1 cellular context compared by ENCODE assay signal in the genomic region with DNA sequence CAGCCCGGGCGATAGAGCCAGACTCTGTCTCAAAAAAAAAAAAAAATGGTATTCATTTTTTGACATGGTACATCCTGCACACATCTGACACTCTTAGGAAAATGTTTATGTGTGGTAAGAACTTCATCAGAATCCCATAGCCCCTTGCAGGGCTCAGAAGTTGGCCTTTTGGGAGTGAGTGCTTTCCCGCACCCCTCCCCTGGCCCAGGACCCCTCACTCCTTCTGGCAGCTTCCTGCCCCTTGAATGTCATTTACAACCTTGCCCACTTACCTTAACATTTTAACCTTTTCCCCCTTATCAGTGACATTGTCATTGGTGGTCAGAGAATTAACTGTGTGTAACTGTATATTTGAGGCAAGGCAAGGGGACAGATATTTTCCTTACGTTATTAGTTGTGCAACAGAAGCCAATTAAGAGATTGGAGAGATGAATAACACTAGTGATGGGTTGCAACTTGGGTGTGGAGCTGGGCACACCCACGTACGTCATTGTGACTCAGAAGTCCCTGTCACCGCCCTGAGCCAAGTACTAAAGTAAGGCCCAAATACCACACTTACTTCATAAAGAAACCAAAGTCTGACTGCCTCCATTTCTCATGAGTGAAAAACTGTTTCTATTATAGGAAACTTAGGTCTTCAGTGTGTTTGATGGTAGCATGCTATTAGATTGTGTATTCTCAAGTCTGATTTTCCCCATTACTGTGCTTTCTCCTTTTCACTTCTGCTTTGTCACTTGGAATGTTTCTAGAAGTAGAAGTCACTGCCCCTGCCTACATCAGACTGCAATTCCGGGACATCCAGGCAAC.
TF ChIP-seq lines count a peak whose summit lies in the region.

No MANE protein-coding gene starts in this region.

TF ChIP-seq in GM12878, 131 proteins besides CTCF, POLR2A, EP300 and RAD21 (continued from another document and continues in another):
- TF ChIP-seq, protein P1, sequence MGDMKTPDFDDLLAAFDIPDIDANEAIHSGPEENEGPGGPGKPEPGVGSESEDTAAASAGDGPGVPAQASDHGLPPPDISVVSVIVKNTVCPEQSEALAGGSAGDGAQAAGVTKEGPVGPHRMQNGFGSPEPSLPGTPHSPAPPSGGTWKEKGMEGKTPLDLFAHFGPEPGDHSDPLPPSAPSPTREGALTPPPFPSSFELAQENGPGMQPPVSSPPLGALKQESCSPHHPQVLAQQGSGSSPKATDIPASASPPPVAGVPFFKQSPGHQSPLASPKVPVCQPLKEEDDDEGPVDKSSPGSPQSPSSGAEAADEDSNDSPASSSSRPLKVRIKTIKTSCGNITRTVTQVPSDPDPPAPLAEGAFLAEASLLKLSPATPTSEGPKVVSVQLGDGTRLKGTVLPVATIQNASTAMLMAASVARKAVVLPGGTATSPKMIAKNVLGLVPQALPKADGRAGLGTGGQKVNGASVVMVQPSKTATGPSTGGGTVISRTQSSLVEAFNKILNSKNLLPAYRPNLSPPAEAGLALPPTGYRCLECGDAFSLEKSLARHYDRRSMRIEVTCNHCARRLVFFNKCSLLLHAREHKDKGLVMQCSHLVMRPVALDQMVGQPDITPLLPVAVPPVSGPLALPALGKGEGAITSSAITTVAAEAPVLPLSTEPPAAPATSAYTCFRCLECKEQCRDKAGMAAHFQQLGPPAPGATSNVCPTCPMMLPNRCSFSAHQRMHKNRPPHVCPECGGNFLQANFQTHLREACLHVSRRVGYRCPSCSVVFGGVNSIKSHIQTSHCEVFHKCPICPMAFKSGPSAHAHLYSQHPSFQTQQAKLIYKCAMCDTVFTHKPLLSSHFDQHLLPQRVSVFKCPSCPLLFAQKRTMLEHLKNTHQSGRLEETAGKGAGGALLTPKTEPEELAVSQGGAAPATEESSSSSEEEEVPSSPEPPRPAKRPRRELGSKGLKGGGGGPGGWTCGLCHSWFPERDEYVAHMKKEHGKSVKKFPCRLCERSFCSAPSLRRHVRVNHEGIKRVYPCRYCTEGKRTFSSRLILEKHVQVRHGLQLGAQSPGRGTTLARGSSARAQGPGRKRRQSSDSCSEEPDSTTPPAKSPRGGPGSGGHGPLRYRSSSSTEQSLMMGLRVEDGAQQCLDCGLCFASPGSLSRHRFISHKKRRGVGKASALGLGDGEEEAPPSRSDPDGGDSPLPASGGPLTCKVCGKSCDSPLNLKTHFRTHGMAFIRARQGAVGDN (IDR thresholded peaks at IDR 0.05) = peak; percentile 81
- peak; percentile 97 for TF ChIP-seq ATF7 (IDR thresholded peaks at IDR 0.05; ENCODE audit: low read depth)
- peak; percentile 44; the same call in 1 of the 2 replicates for TF ChIP-seq JUND (IDR thresholded peaks at IDR 0.05; ENCODE audit: low read depth, low read length)
- TF ChIP-seq PML (IDR thresholded peaks at IDR 0.05; ENCODE audit: low read length) = no peak
- no peak for TF ChIP-seq GABPA (IDR thresholded peaks at IDR 0.05; ENCODE audit: low read depth)
- no peak for TF ChIP-seq MXI1 (IDR thresholded peaks at IDR 0.05; ENCODE audit: low read depth, low read length)
- TF ChIP-seq BHLHE40 (IDR thresholded peaks at IDR 0.05; ENCODE audit: borderline replicate concordance in 1 of 2, low read depth in 2 of 2, low read length in 1 of 2) = peak; percentile 69 to 78
- TF ChIP-seq, protein P2, sequence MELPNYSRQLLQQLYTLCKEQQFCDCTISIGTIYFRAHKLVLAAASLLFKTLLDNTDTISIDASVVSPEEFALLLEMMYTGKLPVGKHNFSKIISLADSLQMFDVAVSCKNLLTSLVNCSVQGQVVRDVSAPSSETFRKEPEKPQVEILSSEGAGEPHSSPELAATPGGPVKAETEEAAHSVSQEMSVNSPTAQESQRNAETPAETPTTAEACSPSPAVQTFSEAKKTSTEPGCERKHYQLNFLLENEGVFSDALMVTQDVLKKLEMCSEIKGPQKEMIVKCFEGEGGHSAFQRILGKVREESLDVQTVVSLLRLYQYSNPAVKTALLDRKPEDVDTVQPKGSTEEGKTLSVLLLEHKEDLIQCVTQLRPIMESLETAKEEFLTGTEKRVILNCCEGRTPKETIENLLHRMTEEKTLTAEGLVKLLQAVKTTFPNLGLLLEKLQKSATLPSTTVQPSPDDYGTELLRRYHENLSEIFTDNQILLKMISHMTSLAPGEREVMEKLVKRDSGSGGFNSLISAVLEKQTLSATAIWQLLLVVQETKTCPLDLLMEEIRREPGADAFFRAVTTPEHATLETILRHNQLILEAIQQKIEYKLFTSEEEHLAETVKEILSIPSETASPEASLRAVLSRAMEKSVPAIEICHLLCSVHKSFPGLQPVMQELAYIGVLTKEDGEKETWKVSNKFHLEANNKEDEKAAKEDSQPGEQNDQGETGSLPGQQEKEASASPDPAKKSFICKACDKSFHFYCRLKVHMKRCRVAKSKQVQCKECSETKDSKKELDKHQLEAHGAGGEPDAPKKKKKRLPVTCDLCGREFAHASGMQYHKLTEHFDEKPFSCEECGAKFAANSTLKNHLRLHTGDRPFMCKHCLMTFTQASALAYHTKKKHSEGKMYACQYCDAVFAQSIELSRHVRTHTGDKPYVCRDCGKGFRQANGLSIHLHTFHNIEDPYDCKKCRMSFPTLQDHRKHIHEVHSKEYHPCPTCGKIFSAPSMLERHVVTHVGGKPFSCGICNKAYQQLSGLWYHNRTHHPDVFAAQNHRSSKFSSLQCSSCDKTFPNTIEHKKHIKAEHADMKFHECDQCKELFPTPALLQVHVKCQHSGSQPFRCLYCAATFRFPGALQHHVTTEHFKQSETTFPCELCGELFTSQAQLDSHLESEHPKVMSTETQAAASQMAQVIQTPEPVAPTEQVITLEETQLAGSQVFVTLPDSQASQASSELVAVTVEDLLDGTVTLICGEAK (IDR thresholded peaks at IDR 0.05; ENCODE audit: borderline replicate concordance) = no peak
- TF ChIP-seq, protein P3, sequence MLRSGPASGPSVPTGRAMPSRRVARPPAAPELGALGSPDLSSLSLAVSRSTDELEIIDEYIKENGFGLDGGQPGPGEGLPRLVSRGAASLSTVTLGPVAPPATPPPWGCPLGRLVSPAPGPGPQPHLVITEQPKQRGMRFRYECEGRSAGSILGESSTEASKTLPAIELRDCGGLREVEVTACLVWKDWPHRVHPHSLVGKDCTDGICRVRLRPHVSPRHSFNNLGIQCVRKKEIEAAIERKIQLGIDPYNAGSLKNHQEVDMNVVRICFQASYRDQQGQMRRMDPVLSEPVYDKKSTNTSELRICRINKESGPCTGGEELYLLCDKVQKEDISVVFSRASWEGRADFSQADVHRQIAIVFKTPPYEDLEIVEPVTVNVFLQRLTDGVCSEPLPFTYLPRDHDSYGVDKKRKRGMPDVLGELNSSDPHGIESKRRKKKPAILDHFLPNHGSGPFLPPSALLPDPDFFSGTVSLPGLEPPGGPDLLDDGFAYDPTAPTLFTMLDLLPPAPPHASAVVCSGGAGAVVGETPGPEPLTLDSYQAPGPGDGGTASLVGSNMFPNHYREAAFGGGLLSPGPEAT (IDR thresholded peaks at IDR 0.05; ENCODE audit: low read depth) = peak; percentile 87
- TF ChIP-seq, protein P4, sequence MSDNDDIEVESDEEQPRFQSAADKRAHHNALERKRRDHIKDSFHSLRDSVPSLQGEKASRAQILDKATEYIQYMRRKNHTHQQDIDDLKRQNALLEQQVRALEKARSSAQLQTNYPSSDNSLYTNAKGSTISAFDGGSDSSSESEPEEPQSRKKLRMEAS (IDR thresholded peaks at IDR 0.05; ENCODE audit: low read depth, low read length) = 0 out of 2 replicates have a peak, but pooled peaks have one; percentile 41
- TF ChIP-seq JUNB (IDR thresholded peaks at IDR 0.05) = peak; percentile 89
- no peak for TF ChIP-seq HDAC2 (IDR thresholded peaks at IDR 0.05)
- TF ChIP-seq GATAD2B (conservative IDR thresholded peaks at IDR 0.05; ENCODE audit: low read depth) = peak; percentile 31; the same call in 1 of the 2 replicates
- TF ChIP-seq IKZF2 (IDR thresholded peaks at IDR 0.05) = peak; percentile 93 to 94
- TF ChIP-seq SPI1 (IDR thresholded peaks at IDR 0.05; ENCODE audit: borderline replicate concordance, insufficient read depth, low read depth, low read length) = peak; percentile 86
- TF ChIP-seq KDM1A (IDR thresholded peaks at IDR 0.05; ENCODE audit: borderline replicate concordance) = no peak
- TF ChIP-seq ZZZ3 (IDR thresholded peaks at IDR 0.05; ENCODE audit: control insufficient read depth, insufficient read length, low read depth) = no peak
- TF ChIP-seq BACH1 (IDR thresholded peaks at IDR 0.05; ENCODE audit: borderline replicate concordance) = peak; percentile 70; the same call in 1 of the 2 replicates
- TF ChIP-seq POLR2AphosphoS5 (IDR thresholded peaks at IDR 0.05; ENCODE audit: low read length) = 0 out of 2 replicates have a peak, but pooled peaks have one; percentile 37
- TF ChIP-seq, protein P5, sequence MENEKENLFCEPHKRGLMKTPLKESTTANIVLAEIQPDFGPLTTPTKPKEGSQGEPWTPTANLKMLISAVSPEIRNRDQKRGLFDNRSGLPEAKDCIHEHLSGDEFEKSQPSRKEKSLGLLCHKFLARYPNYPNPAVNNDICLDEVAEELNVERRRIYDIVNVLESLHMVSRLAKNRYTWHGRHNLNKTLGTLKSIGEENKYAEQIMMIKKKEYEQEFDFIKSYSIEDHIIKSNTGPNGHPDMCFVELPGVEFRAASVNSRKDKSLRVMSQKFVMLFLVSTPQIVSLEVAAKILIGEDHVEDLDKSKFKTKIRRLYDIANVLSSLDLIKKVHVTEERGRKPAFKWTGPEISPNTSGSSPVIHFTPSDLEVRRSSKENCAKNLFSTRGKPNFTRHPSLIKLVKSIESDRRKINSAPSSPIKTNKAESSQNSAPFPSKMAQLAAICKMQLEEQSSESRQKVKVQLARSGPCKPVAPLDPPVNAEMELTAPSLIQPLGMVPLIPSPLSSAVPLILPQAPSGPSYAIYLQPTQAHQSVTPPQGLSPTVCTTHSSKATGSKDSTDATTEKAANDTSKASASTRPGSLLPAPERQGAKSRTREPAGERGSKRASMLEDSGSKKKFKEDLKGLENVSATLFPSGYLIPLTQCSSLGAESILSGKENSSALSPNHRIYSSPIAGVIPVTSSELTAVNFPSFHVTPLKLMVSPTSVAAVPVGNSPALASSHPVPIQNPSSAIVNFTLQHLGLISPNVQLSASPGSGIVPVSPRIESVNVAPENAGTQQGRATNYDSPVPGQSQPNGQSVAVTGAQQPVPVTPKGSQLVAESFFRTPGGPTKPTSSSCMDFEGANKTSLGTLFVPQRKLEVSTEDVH (IDR thresholded peaks at IDR 0.05; ENCODE audit: low read depth, partially characterized antibody) = peak; percentile 62
- TF ChIP-seq, protein P6, sequence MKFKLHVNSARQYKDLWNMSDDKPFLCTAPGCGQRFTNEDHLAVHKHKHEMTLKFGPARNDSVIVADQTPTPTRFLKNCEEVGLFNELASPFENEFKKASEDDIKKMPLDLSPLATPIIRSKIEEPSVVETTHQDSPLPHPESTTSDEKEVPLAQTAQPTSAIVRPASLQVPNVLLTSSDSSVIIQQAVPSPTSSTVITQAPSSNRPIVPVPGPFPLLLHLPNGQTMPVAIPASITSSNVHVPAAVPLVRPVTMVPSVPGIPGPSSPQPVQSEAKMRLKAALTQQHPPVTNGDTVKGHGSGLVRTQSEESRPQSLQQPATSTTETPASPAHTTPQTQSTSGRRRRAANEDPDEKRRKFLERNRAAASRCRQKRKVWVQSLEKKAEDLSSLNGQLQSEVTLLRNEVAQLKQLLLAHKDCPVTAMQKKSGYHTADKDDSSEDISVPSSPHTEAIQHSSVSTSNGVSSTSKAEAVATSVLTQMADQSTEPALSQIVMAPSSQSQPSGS (IDR thresholded peaks at IDR 0.05; ENCODE audit: low read length) = peak; percentile 95
- TF ChIP-seq SMARCA5 (IDR thresholded peaks at IDR 0.05) = peak; percentile 52; the same call in 1 of the 2 replicates
- TF ChIP-seq, protein P7, sequence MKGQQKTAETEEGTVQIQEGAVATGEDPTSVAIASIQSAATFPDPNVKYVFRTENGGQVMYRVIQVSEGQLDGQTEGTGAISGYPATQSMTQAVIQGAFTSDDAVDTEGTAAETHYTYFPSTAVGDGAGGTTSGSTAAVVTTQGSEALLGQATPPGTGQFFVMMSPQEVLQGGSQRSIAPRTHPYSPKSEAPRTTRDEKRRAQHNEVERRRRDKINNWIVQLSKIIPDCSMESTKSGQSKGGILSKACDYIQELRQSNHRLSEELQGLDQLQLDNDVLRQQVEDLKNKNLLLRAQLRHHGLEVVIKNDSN (IDR thresholded peaks at IDR 0.05; ENCODE audit: borderline replicate concordance, extremely low read length, insufficient read depth, low read depth, low read length) = no peak
- TF ChIP-seq, protein P8, sequence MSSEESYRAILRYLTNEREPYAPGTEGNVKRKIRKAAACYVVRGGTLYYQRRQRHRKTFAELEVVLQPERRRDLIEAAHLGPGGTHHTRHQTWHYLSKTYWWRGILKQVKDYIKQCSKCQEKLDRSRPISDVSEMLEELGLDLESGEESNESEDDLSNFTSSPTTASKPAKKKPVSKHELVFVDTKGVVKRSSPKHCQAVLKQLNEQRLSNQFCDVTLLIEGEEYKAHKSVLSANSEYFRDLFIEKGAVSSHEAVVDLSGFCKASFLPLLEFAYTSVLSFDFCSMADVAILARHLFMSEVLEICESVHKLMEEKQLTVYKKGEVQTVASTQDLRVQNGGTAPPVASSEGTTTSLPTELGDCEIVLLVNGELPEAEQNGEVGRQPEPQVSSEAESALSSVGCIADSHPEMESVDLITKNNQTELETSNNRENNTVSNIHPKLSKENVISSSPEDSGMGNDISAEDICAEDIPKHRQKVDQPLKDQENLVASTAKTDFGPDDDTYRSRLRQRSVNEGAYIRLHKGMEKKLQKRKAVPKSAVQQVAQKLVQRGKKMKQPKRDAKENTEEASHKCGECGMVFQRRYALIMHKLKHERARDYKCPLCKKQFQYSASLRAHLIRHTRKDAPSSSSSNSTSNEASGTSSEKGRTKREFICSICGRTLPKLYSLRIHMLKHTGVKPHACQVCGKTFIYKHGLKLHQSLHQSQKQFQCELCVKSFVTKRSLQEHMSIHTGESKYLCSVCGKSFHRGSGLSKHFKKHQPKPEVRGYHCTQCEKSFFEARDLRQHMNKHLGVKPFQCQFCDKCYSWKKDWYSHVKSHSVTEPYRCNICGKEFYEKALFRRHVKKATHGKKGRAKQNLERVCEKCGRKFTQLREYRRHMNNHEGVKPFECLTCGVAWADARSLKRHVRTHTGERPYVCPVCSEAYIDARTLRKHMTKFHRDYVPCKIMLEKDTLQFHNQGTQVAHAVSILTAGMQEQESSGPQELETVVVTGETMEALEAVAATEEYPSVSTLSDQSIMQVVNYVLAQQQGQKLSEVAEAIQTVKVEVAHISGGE (CRISPR knock-in tag; IDR thresholded peaks at IDR 0.05) = no peak
- TF ChIP-seq CHD2 (IDR thresholded peaks at IDR 0.05; ENCODE audit: borderline replicate concordance, low read depth, low read length) = peak; percentile 38; the same call in 1 of the 2 replicates
- TF ChIP-seq, protein P9, sequence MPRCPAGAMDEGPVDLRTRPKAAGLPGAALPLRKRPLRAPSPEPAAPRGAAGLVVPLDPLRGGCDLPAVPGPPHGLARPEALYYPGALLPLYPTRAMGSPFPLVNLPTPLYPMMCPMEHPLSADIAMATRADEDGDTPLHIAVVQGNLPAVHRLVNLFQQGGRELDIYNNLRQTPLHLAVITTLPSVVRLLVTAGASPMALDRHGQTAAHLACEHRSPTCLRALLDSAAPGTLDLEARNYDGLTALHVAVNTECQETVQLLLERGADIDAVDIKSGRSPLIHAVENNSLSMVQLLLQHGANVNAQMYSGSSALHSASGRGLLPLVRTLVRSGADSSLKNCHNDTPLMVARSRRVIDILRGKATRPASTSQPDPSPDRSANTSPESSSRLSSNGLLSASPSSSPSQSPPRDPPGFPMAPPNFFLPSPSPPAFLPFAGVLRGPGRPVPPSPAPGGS (IDR thresholded peaks at IDR 0.05; ENCODE audit: borderline replicate concordance, insufficient read depth, low read depth, low read length, poor library complexity, severe bottlenecking) = peak; percentile 73
- TF ChIP-seq, protein P10, sequence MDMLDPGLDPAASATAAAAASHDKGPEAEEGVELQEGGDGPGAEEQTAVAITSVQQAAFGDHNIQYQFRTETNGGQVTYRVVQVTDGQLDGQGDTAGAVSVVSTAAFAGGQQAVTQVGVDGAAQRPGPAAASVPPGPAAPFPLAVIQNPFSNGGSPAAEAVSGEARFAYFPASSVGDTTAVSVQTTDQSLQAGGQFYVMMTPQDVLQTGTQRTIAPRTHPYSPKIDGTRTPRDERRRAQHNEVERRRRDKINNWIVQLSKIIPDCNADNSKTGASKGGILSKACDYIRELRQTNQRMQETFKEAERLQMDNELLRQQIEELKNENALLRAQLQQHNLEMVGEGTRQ (IDR thresholded peaks at IDR 0.05; ENCODE audit: borderline replicate concordance, low read depth, low read length) = no peak
